Comparison of ENCODE assay signal across 10 cellular contexts in genomic region chr2:168633895-168634294, GRCh38.
DNase-seq lines count a peak whose midpoint lies in the region; ATAC-seq and TF ChIP-seq lines count a peak whose summit lies in the region.
"Had no signal": no experiment of that assay in that cellular context is flagged by ENCODE, and none has a peak within 500 bp of the region (broad histone marks: within the 10 kb centered on the region; RNA-seq: fewer than 3 reads in every experiment).

No MANE protein-coding gene starts in this region.

- in situ Hi-C loops in GM23248 (cut with MboI), result no loop called here

- ATAC-seq in GM18502 (IDR thresholded peaks at IDR 0.05; ENCODE audit: poor library complexity, unreplicated experiment) (peak; percentile 59), GM19395 (IDR thresholded peaks at IDR 0.05; ENCODE audit: unreplicated experiment) (peak; percentile 72), HG02885 (IDR thresholded peaks at IDR 0.05; ENCODE audit: poor library complexity, unreplicated experiment) (peak; percentile 58), HG03039 (IDR thresholded peaks at IDR 0.05; ENCODE audit: unreplicated experiment) (no peak)

- no peak overlapping the region for H3K4me2 ChIP-seq in GM23248 (ENCODE audit: unreplicated experiment)

- H3F3A ChIP-seq in GM23248 (ENCODE audit: insufficient read depth), result no peaks in the 10 kb centered on the region

- H2AFZ ChIP-seq in GM23248, result no peak overlapping the region

- H3K9ac ChIP-seq in GM23248, result no peak overlapping the region

- whole genome bisulfite sequencing in GM23248 (ENCODE audit: low coverage in 1 of 2, low lambda C conversion rate in 2 of 2, missing lambda C conversion rate in 2 of 2), 2 experiments, result 26 to 36% methylated on average over 1 of the region's 1 CpG

- H3K27ac ChIP-seq in coronary artery, result peak overlapping the region; percentile 50 to 66
- H3K27ac ChIP-seq in RWPE1, result no peak overlapping the region
- H3K27ac ChIP-seq in GM23248, result no peak overlapping the region
- H3K27ac ChIP-seq: SJSA1 had no signal

- H3K79me2 ChIP-seq in GM23248 (ENCODE audit: insufficient read depth), result no peaks in the 10 kb centered on the region

- DNase-seq in coronary artery (ENCODE audit: low spot score) (no peak), RWPE1 (ENCODE audit: low spot score) (no peak), GM23248 (no peak)
- DNase-seq in activated T-cell treated with anti-CD3 and anti-CD28 coated beads, Interleukin-2, amount 50 U/mL, for 48 hours, result no peak
- DNase-seq: NCI-H1694 had no signal

- POLR2A ChIA-PET in RWPE1 (lab: Yijun Ruan, JAX; ENCODE audit: low non-redundant PET), result no interaction called here

- H4K20me1 ChIP-seq in GM23248 (ENCODE audit: insufficient read depth), result no peaks in the 10 kb centered on the region

- CTCF ChIA-PET in RWPE1 (lab: Yijun Ruan, JAX), result interaction anchor here (0.9 kb wide), 2 partner anchors 22 to 202 kb away, joined by 3 to 4 read pairs; no protein-coding TSS in a partner anchor

- H3K4me3 ChIP-seq in coronary artery (no peak overlapping the region), GM23248 (no peak overlapping the region)
- H3K4me3 ChIP-seq: SJSA1 had no signal

- H3K9me2 ChIP-seq in GM23248 (ENCODE audit: insufficient read depth), result no peaks in the 10 kb centered on the region

- TF ChIP-seq CTCF in coronary artery (IDR thresholded peaks at IDR 0.05), result no peak
- TF ChIP-seq CTCF in RWPE1 (conservative IDR thresholded peaks at IDR 0.05; ENCODE audit: low read depth), result no peak

- H3K9me3 ChIP-seq in GM23248 (ENCODE audit: low read depth), result no peaks in the 10 kb centered on the region
- H3K9me3 ChIP-seq: SJSA1 had no signal

- no peaks in the 10 kb centered on the region for H3K4me1 ChIP-seq in GM23248 (ENCODE audit: insufficient read depth)
- H3K4me1 ChIP-seq: SJSA1 had no signal

- H3K36me3 ChIP-seq in GM23248 (ENCODE audit: low read depth), result no peaks in the 10 kb centered on the region
- H3K36me3 ChIP-seq: SJSA1 had no signal

- H3K27me3 ChIP-seq in GM23248 (replicated peaks; ENCODE audit: insufficient read depth), result no peaks in the 10 kb centered on the region
- H3K27me3 ChIP-seq: SJSA1 had no signal

Comparison
In these comparisons a context has a peak if more than half of its experiments do, and no peak if none do; other contexts are left out.
1. H3K27ac ChIP-seq: peak in coronary artery (2 of 2); none in RWPE1 (single experiment) and GM23248 (single experiment).